1 cellular context compared by ENCODE assay signal in genomic region chr6:7426447-7427169, GRCh38.
TF ChIP-seq lines count a peak whose summit lies in the region.

No MANE protein-coding gene starts in this region.

TF ChIP-seq in HCT116, 20 proteins besides CTCF, POLR2A, EP300 and RAD21:
- no peak for TF ChIP-seq ZFX (IDR thresholded peaks at IDR 0.05)
- TF ChIP-seq POLR2AphosphoS5 (IDR thresholded peaks at IDR 0.05; ENCODE audit: low read depth, low read length) = no peak
- TF ChIP-seq SP1 (IDR thresholded peaks at IDR 0.05; ENCODE audit: low read depth) = peak; percentile 7; the same call in 1 of the 2 replicates
